In genomic region chr13:62185631-62186256, GRCh38 we compare ENCODE assay signal across 13 cellular contexts.
"Had no signal": no experiment of that assay in that cellular context is flagged by ENCODE, and none has a peak within 500 bp of the region (broad histone marks: within the 10 kb centered on the region; RNA-seq: fewer than 3 reads in every experiment).

No MANE protein-coding gene starts in this region.

- H3K36me3 ChIP-seq: adrenal gland, left ventricle myocardium inferior, upper lobe of left lung had no signal

- H3K4me1 Mint-ChIP-seq: activated naive CD4-positive, alpha-beta T cell treated with anti-CD3 and anti-CD28 coated beads, Interleukin-2, amount 10 ng/mL, durations not matched to agents 7 days and 5 days; nephron progenitor cell had no signal

- H3K36me3 Mint-ChIP-seq: activated naive CD4-positive, alpha-beta T cell treated with anti-CD3 and anti-CD28 coated beads, Interleukin-2, amount 10 ng/mL, durations not matched to agents 7 days and 5 days had no signal

- H3K9me3 Mint-ChIP-seq: nephron progenitor cell; T-helper 1 cell treated with Interleukin-12 subunit alpha and Interleukin-12 subunit beta and Interleukin-4 antibody, amounts not matched to agents 30 μg/mL and 1 μg/mL, for 36 hours had no signal

- H3K27me3 ChIP-seq: adrenal gland, upper lobe of left lung had no signal

- H3K27me3 Mint-ChIP-seq: activated naive CD4-positive, alpha-beta T cell treated with anti-CD3 and anti-CD28 coated beads, Interleukin-2, amount 10 ng/mL, durations not matched to agents 7 days and 5 days had no signal

- H3K4me3 Mint-ChIP-seq: activated naive CD4-positive, alpha-beta T cell treated with anti-CD3 and anti-CD28 coated beads, Interleukin-2, amount 10 ng/mL, durations not matched to agents 7 days and 5 days; nephron progenitor cell; T-helper 1 cell treated with Interleukin-12 subunit alpha and Interleukin-12 subunit beta and Interleukin-4 antibody, amounts not matched to agents 30 μg/mL and 1 μg/mL, for 36 hours had no signal

- H3K4me3 ChIP-seq: adrenal gland, left ventricle myocardium inferior, upper lobe of left lung had no signal

- H3K9me3 ChIP-seq: adrenal gland, left ventricle myocardium inferior, upper lobe of left lung had no signal

- H3K27ac ChIP-seq: adrenal gland, left ventricle myocardium inferior, upper lobe of left lung had no signal

- DNase-seq: activated naive CD4-positive, alpha-beta T cell treated with anti-CD3 and anti-CD28 coated beads, Interleukin-2, amount 10 ng/mL, durations not matched to agents 7 days and 5 days; adrenal gland; central memory CD4-positive, alpha-beta T cell; erythroblast; hypothalamus; kidney; left ventricle myocardium inferior; nephron progenitor cell; stimulated activated CD4-positive, alpha-beta T cell treated with anti-CD3 and anti-CD28 coated beads, Interleukin-2, amount 100 ng/mL, for 48 hours; stimulated activated naive CD8-positive, alpha-beta T cell treated with anti-CD3 and anti-CD28 coated beads, Interleukin-15, Interleukin-2, amounts not matched to agents 100 U/mL and 50 U/mL, for 24 hours; upper lobe of left lung had no signal

- H3K27ac Mint-ChIP-seq: activated naive CD4-positive, alpha-beta T cell treated with anti-CD3 and anti-CD28 coated beads, Interleukin-2, amount 10 ng/mL, durations not matched to agents 7 days and 5 days; activated T-helper 2 cell treated with anti-CD3 and anti-CD28 coated beads, Interferon-gamma antibody, Interleukin-2, Interleukin-4, amounts not matched to agents 10 μg/mL and 5 μg/mL and 100 μg/mL, durations not matched to agents 14 hours and 24 hours and 36 hours; nephron progenitor cell; T-helper 1 cell treated with Interleukin-12 subunit alpha and Interleukin-12 subunit beta and Interleukin-4 antibody, amounts not matched to agents 30 μg/mL and 1 μg/mL, for 36 hours had no signal

- H3K4me1 ChIP-seq: adrenal gland, left ventricle myocardium inferior, upper lobe of left lung had no signal
